ENCODE assay signal across 1 cellular context in the genomic region with DNA sequence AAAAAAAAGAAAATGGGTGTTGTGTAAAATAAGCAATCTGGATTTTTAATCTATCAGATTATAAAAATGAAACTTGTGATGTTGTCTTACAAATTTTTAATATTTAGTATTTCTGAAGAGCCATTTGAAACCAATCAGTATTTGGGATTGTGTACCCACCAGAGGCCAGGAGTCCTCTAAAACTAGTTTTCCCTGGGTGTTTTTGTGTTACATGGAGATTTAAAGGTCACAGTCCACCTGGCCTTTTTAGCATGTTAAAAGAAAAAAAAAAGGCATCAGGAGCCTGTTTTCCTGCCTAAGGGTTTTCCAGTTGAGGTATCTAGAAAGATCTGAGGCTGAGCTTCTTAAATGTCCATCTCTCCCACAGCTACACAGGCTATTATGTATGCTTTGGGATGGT.
TF ChIP-seq lines count a peak whose summit lies in the region.

No MANE protein-coding gene starts in this region.

TF ChIP-seq in GM23338, 12 proteins besides CTCF, POLR2A, EP300 and RAD21:
- TF ChIP-seq, protein P1, sequence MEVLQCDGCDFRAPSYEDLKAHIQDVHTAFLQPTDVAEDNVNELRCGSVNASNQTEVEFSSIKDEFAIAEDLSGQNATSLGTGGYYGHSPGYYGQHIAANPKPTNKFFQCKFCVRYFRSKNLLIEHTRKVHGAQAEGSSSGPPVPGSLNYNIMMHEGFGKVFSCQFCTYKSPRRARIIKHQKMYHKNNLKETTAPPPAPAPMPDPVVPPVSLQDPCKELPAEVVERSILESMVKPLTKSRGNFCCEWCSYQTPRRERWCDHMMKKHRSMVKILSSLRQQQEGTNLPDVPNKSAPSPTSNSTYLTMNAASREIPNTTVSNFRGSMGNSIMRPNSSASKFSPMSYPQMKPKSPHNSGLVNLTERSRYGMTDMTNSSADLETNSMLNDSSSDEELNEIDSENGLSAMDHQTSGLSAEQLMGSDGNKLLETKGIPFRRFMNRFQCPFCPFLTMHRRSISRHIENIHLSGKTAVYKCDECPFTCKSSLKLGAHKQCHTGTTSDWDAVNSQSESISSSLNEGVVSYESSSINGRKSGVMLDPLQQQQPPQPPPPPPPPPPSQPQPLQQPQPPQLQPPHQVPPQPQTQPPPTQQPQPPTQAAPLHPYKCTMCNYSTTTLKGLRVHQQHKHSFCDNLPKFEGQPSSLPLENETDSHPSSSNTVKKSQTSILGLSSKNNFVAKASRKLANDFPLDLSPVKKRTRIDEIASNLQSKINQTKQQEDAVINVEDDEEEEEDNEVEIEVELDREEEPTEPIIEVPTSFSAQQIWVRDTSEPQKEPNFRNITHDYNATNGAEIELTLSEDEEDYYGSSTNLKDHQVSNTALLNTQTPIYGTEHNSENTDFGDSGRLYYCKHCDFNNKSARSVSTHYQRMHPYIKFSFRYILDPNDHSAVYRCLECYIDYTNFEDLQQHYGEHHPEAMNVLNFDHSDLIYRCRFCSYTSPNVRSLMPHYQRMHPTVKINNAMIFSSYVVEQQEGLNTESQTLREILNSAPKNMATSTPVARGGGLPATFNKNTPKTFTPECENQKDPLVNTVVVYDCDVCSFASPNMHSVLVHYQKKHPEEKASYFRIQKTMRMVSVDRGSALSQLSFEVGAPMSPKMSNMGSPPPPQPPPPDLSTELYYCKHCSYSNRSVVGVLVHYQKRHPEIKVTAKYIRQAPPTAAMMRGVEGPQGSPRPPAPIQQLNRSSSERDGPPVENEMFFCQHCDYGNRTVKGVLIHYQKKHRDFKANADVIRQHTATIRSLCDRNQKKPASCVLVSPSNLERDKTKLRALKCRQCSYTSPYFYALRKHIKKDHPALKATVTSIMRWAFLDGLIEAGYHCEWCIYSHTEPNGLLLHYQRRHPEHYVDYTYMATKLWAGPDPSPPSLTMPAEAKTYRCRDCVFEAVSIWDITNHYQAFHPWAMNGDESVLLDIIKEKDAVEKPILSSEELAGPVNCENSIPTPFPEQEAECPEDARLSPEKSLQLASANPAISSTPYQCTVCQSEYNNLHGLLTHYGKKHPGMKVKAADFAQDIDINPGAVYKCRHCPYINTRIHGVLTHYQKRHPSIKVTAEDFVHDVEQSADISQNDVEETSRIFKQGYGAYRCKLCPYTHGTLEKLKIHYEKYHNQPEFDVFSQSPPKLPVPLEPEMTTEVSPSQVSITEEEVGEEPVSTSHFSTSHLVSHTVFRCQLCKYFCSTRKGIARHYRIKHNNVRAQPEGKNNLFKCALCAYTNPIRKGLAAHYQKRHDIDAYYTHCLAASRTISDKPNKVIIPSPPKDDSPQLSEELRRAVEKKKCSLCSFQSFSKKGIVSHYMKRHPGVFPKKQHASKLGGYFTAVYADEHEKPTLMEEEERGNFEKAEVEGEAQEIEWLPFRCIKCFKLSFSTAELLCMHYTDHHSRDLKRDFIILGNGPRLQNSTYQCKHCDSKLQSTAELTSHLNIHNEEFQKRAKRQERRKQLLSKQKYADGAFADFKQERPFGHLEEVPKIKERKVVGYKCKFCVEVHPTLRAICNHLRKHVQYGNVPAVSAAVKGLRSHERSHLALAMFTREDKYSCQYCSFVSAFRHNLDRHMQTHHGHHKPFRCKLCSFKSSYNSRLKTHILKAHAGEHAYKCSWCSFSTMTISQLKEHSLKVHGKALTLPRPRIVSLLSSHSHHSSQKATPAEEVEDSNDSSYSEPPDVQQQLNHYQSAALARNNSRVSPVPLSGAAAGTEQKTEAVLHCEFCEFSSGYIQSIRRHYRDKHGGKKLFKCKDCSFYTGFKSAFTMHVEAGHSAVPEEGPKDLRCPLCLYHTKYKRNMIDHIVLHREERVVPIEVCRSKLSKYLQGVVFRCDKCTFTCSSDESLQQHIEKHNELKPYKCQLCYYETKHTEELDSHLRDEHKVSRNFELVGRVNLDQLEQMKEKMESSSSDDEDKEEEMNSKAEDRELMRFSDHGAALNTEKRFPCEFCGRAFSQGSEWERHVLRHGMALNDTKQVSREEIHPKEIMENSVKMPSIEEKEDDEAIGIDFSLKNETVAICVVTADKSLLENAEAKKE (CRISPR knock-in tag; IDR thresholded peaks at IDR 0.05) = no peak
- TF ChIP-seq POLR2AphosphoS5 (IDR thresholded peaks at IDR 0.05; ENCODE audit: low read depth) (no peak), NANOG (IDR thresholded peaks at IDR 0.05; ENCODE audit: borderline replicate concordance) (no peak), CREB1 (CRISPR knock-in tag; IDR thresholded peaks at IDR 0.05; ENCODE audit: low read depth) (no peak), ZNF331 (CRISPR knock-in tag; IDR thresholded peaks at IDR 0.05; ENCODE audit: low read depth) (no peak)
